In genomic region chr20:22402990-22403859, GRCh38 we compare ENCODE assay signal across 8 cellular contexts.
A peak's percentile ranks its signal among the peaks of the same experiment; 100 is the strongest.
DNase-seq lines count a peak whose midpoint lies in the region; ATAC-seq and TF ChIP-seq lines count a peak whose summit lies in the region.

No MANE protein-coding gene starts in this region.

- no peak overlapping the region for H2BK15ac ChIP-seq in neuronal stem cell (ENCODE audit: low read length)

- no peak overlapping the region for H2BK120ac ChIP-seq in neuronal stem cell (ENCODE audit: low read depth, low read length)

- peak overlapping the region in 1 of 2 donors; percentile 2 for H3K4me3 ChIP-seq in neuronal stem cell (ENCODE audit: low read length in 2 of 2)
- no peak overlapping the region for H3K4me3 ChIP-seq in brain microvascular endothelial cell (ENCODE audit: low read depth, low read length)

- no peak overlapping the region for H4K91ac ChIP-seq in neuronal stem cell (ENCODE audit: low read depth, low read length, poor library complexity)

- peaks cover 3% of the 10 kb centered on the region for H3K27me3 Mint-ChIP-seq in endothelial cell (ENCODE audit: unreplicated experiment)

- H3K27me3 ChIP-seq in neuronal stem cell (ENCODE audit: control insufficient read depth in 3 of 3, insufficient read depth in 3 of 3, low read depth in 1 of 3, low read length in 3 of 3) = peaks cover 0 to 15% (median 6%) of the 10 kb centered on the region in 3 experiments
- H3K27me3 ChIP-seq in brain microvascular endothelial cell (replicated peaks) = peaks cover 8% of the 10 kb centered on the region

- H3K4me2 ChIP-seq in neuronal stem cell (ENCODE audit: insufficient read depth, low read length, poor library complexity, severe bottlenecking) = peak overlapping the region; percentile 36

- no peak overlapping the region for H3K14ac ChIP-seq in neuronal stem cell (ENCODE audit: low read length)

- peaks cover 14% of the 10 kb centered on the region; the same call in 1 of the 2 replicates for H3K4me1 ChIP-seq in ES-I3 (ENCODE audit: insufficient read depth, low read length)
- H3K4me1 ChIP-seq in neuronal stem cell (ENCODE audit: control insufficient read depth in 2 of 2, insufficient read depth in 1 of 2, low read depth in 1 of 2, low read length in 2 of 2) = peaks cover 2 to 8% of the 10 kb centered on the region in 2 donors

- no peak overlapping the region for H2AK5ac ChIP-seq in neuronal stem cell (ENCODE audit: low read depth, low read length)

- no peak overlapping the region for H3K18ac ChIP-seq in neuronal stem cell (ENCODE audit: low read length)

- H3K23ac ChIP-seq in neuronal stem cell (ENCODE audit: low read depth, low read length, poor library complexity) = no peak overlapping the region

- no peaks in the 10 kb centered on the region for H3K79me1 ChIP-seq in neuronal stem cell (ENCODE audit: low read depth, low read length)

- H3K9me3 ChIP-seq in ES-I3 (ENCODE audit: control insufficient read depth, insufficient read depth, low read length) (no peaks in the 10 kb centered on the region), neuronal stem cell (replicated peaks in 1 of 2; ENCODE audit: control insufficient read depth in 2 of 2, insufficient read depth in 1 of 2, low read depth in 1 of 2, low read length in 2 of 2) (no peaks in the 10 kb centered on the region)

- H3K36me3 ChIP-seq in ES-I3 (ENCODE audit: insufficient read depth, low read length) (no peaks in the 10 kb centered on the region), neuronal stem cell (replicated peaks in 1 of 2; ENCODE audit: control insufficient read depth in 2 of 2, insufficient read depth in 2 of 2, low read length in 2 of 2) (no peaks in the 10 kb centered on the region), brain microvascular endothelial cell (replicated peaks) (no peaks in the 10 kb centered on the region)

- no peak overlapping the region for H2BK12ac ChIP-seq in neuronal stem cell (ENCODE audit: low read length)

- H3K4ac ChIP-seq in neuronal stem cell (ENCODE audit: low read length) = no peak overlapping the region

- no peak for TF ChIP-seq CTCF in endothelial cell (IDR thresholded peaks at IDR 0.05; ENCODE audit: unreplicated experiment)
- no peak for TF ChIP-seq CTCF in brain microvascular endothelial cell (IDR thresholded peaks at IDR 0.05; ENCODE audit: low read depth, low read length, missing control alignments)

- DNase-seq in NCI-H2081 treated with DMSO at 0.1 percent for 48 hours (lab: John Stamatoyannopoulos, UW) (peak; percentile 76), endothelial cell (ENCODE audit: low spot score) (no peak), neuronal stem cell (ENCODE audit: low spot score) (peak; percentile 30), brain microvascular endothelial cell (no peak)

- H3K9ac ChIP-seq in ES-I3 (ENCODE audit: low read depth, low read length) = peak overlapping the region; percentile 17; the same call in 1 of the 2 replicates
- H3K9ac ChIP-seq in neuronal stem cell (ENCODE audit: low read depth, low read length, poor library complexity) = no peak overlapping the region

- in situ Hi-C loops in brain microvascular endothelial cell (cut with HindIII; ENCODE audit: low pct_ligation_motif_present, low sequenced_read_pairs) = no loop called here

- H3K9me3 Mint-ChIP-seq in endothelial cell (ENCODE audit: unreplicated experiment) = no peaks in the 10 kb centered on the region

- no peak for ATAC-seq in HG03521 (IDR thresholded peaks at IDR 0.05; ENCODE audit: unreplicated experiment)
- no peak for ATAC-seq in HG02678 (IDR thresholded peaks at IDR 0.05; ENCODE audit: unreplicated experiment)
- no peak for ATAC-seq in HG03469 (IDR thresholded peaks at IDR 0.05; ENCODE audit: unreplicated experiment)

- peak overlapping the region; percentile 10 for H3K4me3 Mint-ChIP-seq in endothelial cell (ENCODE audit: unreplicated experiment)

- H3K27ac Mint-ChIP-seq in endothelial cell (ENCODE audit: unreplicated experiment) = no peak overlapping the region

- no peak overlapping the region for H3K27ac ChIP-seq in neuronal stem cell (replicated peaks; ENCODE audit: low read length)
- no peak overlapping the region for H3K27ac ChIP-seq in brain microvascular endothelial cell

- H3K4me1 Mint-ChIP-seq in endothelial cell (ENCODE audit: unreplicated experiment) = peaks cover 12% of the 10 kb centered on the region

- H3K36me3 Mint-ChIP-seq in endothelial cell (ENCODE audit: low read depth, unreplicated experiment) = no peaks in the 10 kb centered on the region

- no peak overlapping the region for H2BK5ac ChIP-seq in neuronal stem cell (ENCODE audit: low read length)

- peak overlapping the region; percentile 72 for H2AFZ ChIP-seq in neuronal stem cell (ENCODE audit: low read length)

- H4K8ac ChIP-seq in neuronal stem cell (ENCODE audit: low read depth, low read length) = no peak overlapping the region

- no CpG with 5 or more reads among the region's 18 CpGs for WGBS in neuronal stem cell (ENCODE audit: extremely low coverage in 2 of 2, insufficient read length in 2 of 2, insufficient replicate concordance in 1 of 2), 2 donors

Comparison
In these comparisons a context has a peak if more than half of its experiments do, and no peak if none do; other contexts are left out.
1. DNase-seq: peak in NCI-H2081 treated with DMSO at 0.1 percent for 48 hours (single experiment) and neuronal stem cell (single experiment); none in endothelial cell (single experiment) and brain microvascular endothelial cell (single experiment).